Comparison of ENCODE assay signal across 22 cellular contexts in genomic region chr4:188658958-188659522, GRCh38.
"Had no signal": no experiment of that assay in that cellular context is flagged by ENCODE, and none has a peak within 500 bp of the region (broad histone marks: within the 10 kb centered on the region; RNA-seq: fewer than 3 reads in every experiment).

No MANE protein-coding gene starts in this region.

- ATAC-seq: activated CD4-positive, CD25-positive, alpha-beta regulatory T cell treated with anti-CD3 and anti-CD28 coated beads, Interleukin-2, amount 50 U/mL, for 24 hours; activated T-cell treated with anti-CD3 and anti-CD28 coated beads, Interleukin-2, amount 50 U/mL, for 72 hours; gastrocnemius medialis; left lung; right cardiac atrium; stimulated activated naive CD8-positive, alpha-beta T cell treated with anti-CD3 and anti-CD28 coated beads, Interleukin-15, Interleukin-2, amounts not matched to agents 100 U/mL and 50 U/mL, for 24 hours had no signal

- H3K4me3 ChIP-seq: colonic mucosa, gastrocnemius medialis, left lung, skin epidermis, tibial nerve, vagina had no signal

- DNase-seq: activated CD4-positive, alpha-beta T cell treated with anti-CD3 and anti-CD28 coated beads, Interleukin-2, amount 50 U/mL, for 1 hour; activated CD8-positive, alpha-beta memory T cell treated with anti-CD3 and anti-CD28 coated beads for 24 hours; activated CD8-positive, alpha-beta memory T cell treated with anti-CD3 and anti-CD28 coated beads, Interleukin-2, amount 50 U/mL, for 48 hours; activated effector memory CD4-positive, alpha-beta T cell treated with anti-CD3 and anti-CD28 coated beads, Interleukin-2, amount 50 U/mL, for 16 hours; activated naive CD4-positive, alpha-beta T cell treated with anti-CD3 and anti-CD28 coated beads, Interleukin-2, amount 50 U/mL, for 16 hours; activated T-cell treated with anti-CD3 and anti-CD28 coated beads, Interleukin-2, amount 50 U/mL, for 72 hours; aorta; brain microvascular endothelial cell; central memory CD4-positive, alpha-beta T cell; colonic mucosa; gastrocnemius medialis; stimulated activated naive CD8-positive, alpha-beta T cell treated with anti-CD3 and anti-CD28 coated beads, Interleukin-15, Interleukin-2, amounts not matched to agents 100 U/mL and 50 U/mL, for 24 hours; substantia nigra; T-helper 1 cell; T-helper 9 cell had no signal

- H3K36me3 ChIP-seq: brain microvascular endothelial cell, colonic mucosa, gastrocnemius medialis, left lung, tibial nerve, vagina had no signal

- H3K4me1 ChIP-seq: colonic mucosa, gastrocnemius medialis, left lung, tibial nerve, vagina had no signal

- FAIRE-seq: endometrium had no signal

- H3K27ac ChIP-seq: brain microvascular endothelial cell, colonic mucosa, gastrocnemius medialis, left lung, skin epidermis, tibial nerve, vagina had no signal

- H3K9me3 ChIP-seq: colonic mucosa, gastrocnemius medialis, vagina had no signal

- H3K27me3 ChIP-seq: brain microvascular endothelial cell, colonic mucosa, gastrocnemius medialis, left lung, tibial nerve, vagina had no signal
